In genomic region chr19:8457802-8458201, GRCh38 we compare ENCODE assay signal across 1 cellular context.
TF ChIP-seq lines count a peak whose summit lies in the region.

No MANE protein-coding gene starts in this region.

TF ChIP-seq in GM12878, 131 proteins besides CTCF, POLR2A, EP300 and RAD21:
- TF ChIP-seq, protein P1, sequence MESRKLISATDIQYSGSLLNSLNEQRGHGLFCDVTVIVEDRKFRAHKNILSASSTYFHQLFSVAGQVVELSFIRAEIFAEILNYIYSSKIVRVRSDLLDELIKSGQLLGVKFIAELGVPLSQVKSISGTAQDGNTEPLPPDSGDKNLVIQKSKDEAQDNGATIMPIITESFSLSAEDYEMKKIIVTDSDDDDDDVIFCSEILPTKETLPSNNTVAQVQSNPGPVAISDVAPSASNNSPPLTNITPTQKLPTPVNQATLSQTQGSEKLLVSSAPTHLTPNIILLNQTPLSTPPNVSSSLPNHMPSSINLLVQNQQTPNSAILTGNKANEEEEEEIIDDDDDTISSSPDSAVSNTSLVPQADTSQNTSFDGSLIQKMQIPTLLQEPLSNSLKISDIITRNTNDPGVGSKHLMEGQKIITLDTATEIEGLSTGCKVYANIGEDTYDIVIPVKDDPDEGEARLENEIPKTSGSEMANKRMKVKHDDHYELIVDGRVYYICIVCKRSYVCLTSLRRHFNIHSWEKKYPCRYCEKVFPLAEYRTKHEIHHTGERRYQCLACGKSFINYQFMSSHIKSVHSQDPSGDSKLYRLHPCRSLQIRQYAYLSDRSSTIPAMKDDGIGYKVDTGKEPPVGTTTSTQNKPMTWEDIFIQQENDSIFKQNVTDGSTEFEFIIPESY (IDR thresholded peaks at IDR 0.05), result no peak
- TF ChIP-seq MAX (IDR thresholded peaks at IDR 0.05; ENCODE audit: low read depth, low read length) (no peak), BMI1 (IDR thresholded peaks at IDR 0.05; ENCODE audit: borderline replicate concordance) (no peak), POLR2AphosphoS5 (IDR thresholded peaks at IDR 0.05; ENCODE audit: low read length) (no peak), POLR2AphosphoS2 (IDR thresholded peaks at IDR 0.05; ENCODE audit: low read depth, low read length) (no peak), MYB (IDR thresholded peaks at IDR 0.05; ENCODE audit: borderline replicate concordance, low read depth, low read length) (no peak), TCF12 (IDR thresholded peaks at IDR 0.05; ENCODE audit: low read depth, low read length) (no peak), MTA3 (IDR thresholded peaks at IDR 0.05; ENCODE audit: borderline replicate concordance, low read length) (no peak), CEBPZ (IDR thresholded peaks at IDR 0.05; ENCODE audit: low read depth, low read length) (no peak), BCL11A (IDR thresholded peaks at IDR 0.05; ENCODE audit: low read depth, low read length) (no peak), EED (IDR thresholded peaks at IDR 0.05; ENCODE audit: low read depth) (no peak), NRF1 (conservative IDR thresholded peaks at IDR 0.05; ENCODE audit: low read depth, low read length) (no peak), NBN (IDR thresholded peaks at IDR 0.05) (no peak)
- TF ChIP-seq, protein P2, sequence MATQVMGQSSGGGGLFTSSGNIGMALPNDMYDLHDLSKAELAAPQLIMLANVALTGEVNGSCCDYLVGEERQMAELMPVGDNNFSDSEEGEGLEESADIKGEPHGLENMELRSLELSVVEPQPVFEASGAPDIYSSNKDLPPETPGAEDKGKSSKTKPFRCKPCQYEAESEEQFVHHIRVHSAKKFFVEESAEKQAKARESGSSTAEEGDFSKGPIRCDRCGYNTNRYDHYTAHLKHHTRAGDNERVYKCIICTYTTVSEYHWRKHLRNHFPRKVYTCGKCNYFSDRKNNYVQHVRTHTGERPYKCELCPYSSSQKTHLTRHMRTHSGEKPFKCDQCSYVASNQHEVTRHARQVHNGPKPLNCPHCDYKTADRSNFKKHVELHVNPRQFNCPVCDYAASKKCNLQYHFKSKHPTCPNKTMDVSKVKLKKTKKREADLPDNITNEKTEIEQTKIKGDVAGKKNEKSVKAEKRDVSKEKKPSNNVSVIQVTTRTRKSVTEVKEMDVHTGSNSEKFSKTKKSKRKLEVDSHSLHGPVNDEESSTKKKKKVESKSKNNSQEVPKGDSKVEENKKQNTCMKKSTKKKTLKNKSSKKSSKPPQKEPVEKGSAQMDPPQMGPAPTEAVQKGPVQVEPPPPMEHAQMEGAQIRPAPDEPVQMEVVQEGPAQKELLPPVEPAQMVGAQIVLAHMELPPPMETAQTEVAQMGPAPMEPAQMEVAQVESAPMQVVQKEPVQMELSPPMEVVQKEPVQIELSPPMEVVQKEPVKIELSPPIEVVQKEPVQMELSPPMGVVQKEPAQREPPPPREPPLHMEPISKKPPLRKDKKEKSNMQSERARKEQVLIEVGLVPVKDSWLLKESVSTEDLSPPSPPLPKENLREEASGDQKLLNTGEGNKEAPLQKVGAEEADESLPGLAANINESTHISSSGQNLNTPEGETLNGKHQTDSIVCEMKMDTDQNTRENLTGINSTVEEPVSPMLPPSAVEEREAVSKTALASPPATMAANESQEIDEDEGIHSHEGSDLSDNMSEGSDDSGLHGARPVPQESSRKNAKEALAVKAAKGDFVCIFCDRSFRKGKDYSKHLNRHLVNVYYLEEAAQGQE (IDR thresholded peaks at IDR 0.05; ENCODE audit: low read depth, low read length), result no peak
- TF ChIP-seq, protein P3, sequence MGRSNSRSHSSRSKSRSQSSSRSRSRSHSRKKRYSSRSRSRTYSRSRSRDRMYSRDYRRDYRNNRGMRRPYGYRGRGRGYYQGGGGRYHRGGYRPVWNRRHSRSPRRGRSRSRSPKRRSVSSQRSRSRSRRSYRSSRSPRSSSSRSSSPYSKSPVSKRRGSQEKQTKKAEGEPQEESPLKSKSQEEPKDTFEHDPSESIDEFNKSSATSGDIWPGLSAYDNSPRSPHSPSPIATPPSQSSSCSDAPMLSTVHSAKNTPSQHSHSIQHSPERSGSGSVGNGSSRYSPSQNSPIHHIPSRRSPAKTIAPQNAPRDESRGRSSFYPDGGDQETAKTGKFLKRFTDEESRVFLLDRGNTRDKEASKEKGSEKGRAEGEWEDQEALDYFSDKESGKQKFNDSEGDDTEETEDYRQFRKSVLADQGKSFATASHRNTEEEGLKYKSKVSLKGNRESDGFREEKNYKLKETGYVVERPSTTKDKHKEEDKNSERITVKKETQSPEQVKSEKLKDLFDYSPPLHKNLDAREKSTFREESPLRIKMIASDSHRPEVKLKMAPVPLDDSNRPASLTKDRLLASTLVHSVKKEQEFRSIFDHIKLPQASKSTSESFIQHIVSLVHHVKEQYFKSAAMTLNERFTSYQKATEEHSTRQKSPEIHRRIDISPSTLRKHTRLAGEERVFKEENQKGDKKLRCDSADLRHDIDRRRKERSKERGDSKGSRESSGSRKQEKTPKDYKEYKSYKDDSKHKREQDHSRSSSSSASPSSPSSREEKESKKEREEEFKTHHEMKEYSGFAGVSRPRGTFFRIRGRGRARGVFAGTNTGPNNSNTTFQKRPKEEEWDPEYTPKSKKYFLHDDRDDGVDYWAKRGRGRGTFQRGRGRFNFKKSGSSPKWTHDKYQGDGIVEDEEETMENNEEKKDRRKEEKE (IDR thresholded peaks at IDR 0.05), result no peak
- TF ChIP-seq, protein P4, sequence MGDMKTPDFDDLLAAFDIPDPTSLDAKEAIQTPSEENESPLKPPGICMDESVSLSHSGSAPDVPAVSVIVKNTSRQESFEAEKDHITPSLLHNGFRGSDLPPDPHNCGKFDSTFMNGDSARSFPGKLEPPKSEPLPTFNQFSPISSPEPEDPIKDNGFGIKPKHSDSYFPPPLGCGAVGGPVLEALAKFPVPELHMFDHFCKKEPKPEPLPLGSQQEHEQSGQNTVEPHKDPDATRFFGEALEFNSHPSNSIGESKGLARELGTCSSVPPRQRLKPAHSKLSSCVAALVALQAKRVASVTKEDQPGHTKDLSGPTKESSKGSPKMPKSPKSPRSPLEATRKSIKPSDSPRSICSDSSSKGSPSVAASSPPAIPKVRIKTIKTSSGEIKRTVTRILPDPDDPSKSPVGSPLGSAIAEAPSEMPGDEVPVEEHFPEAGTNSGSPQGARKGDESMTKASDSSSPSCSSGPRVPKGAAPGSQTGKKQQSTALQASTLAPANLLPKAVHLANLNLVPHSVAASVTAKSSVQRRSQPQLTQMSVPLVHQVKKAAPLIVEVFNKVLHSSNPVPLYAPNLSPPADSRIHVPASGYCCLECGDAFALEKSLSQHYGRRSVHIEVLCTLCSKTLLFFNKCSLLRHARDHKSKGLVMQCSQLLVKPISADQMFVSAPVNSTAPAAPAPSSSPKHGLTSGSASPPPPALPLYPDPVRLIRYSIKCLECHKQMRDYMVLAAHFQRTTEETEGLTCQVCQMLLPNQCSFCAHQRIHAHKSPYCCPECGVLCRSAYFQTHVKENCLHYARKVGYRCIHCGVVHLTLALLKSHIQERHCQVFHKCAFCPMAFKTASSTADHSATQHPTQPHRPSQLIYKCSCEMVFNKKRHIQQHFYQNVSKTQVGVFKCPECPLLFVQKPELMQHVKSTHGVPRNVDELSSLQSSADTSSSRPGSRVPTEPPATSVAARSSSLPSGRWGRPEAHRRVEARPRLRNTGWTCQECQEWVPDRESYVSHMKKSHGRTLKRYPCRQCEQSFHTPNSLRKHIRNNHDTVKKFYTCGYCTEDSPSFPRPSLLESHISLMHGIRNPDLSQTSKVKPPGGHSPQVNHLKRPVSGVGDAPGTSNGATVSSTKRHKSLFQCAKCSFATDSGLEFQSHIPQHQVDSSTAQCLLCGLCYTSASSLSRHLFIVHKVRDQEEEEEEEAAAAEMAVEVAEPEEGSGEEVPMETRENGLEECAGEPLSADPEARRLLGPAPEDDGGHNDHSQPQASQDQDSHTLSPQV (IDR thresholded peaks at IDR 0.05), result no peak
